ENCODE assay signal across 8 cellular contexts in the genomic region with DNA sequence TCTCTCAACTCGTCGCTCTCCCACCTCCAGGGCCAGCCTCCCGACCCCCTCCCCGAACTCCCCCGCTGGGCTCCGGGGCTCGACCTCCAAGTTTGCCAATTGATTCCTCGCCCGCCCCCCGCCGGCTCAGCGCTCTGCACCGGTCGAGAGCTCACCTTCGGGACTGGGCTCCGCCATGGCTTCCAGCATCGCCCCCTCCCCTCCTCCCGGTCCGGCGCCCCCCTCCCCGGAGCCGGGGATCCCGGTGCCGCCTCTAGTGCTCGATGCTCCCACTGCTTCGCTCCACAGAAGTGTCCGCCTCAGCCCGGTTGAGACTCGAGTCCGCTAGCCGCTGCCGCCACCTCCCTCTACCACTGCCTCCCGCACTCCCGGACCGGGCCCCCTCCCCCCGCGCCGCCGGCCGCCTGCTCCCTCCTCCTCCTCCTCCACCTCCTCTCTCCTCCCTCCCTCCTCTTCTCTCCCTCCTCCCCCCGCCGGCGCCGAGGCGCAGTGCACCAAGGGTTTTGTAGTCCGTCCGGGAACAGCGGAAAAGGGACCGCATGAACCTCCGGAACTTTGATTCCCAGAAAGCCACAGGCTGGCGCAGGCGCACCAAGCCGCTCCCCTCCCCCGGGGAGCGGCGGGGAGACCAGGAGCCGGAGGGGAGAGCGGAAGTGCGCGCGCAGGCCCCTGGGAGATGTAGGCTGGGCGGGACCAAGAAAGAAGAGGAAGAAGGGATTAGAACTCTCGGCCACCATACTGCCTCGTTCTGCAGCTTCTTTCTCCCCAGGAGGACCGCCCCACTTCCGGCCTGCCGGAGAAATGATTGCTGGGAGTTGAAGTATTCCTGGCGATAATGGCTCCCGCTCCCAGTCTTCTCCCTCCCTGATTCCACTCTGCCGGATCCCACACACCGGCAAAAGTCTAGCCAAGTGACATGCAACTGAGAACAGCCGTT. TPM values are rescaled to one million over a fixed set of nuclear protein-coding genes. Genes with fewer than 3 reads are reported as not detected.
A peak's percentile ranks its signal among the peaks of the same experiment; 100 is the strongest.
DNase-seq lines count a peak whose midpoint lies in the region; ATAC-seq lines count a peak whose summit lies in the region.

A gene (minus strand): TSS at position 367 of the 937 bp plus-strand sequence. CDS start 178 bp downstream, at position 189.

- H3K27me3 ChIP-seq in rectal smooth muscle tissue (ENCODE audit: control insufficient read depth, insufficient read depth, low read length) (no peaks in the 10 kb centered on the region), aorta (ENCODE audit: control insufficient read depth in 1 of 2, insufficient read depth in 2 of 2, low read length in 1 of 2) (no peaks in the 10 kb centered on the region)

- 1% methylated on average over 61 to 72 of the region's 72 CpGs for WGBS in aorta, 2 donors

- DNase-seq in NCI-H2081 (lab: John Stamatoyannopoulos, UW) (peak; percentile 94 to 97), T1000 (lab: John Stamatoyannopoulos, UW) (peak; percentile 98), astrocyte of the hippocampus (ENCODE audit: low read depth, low spot score) (peak; percentile 100), hepatic stellate cell (ENCODE audit: low spot score) (peak; percentile 100), aorta (peak; percentile 99)

- H3K9ac ChIP-seq in rectal smooth muscle tissue (ENCODE audit: low read length): peak within 1 kb of the TSS; percentile 81

- ATAC-seq in GM18498 (IDR thresholded peaks at IDR 0.05; ENCODE audit: unreplicated experiment) (peak; percentile 53), HG02973 (IDR thresholded peaks at IDR 0.05; ENCODE audit: unreplicated experiment) (peak; percentile 34), aorta (ENCODE audit: low FRiP score) (peak; percentile 88)

- H3K36me3 ChIP-seq in rectal smooth muscle tissue (ENCODE audit: control insufficient read depth, insufficient read depth, low read length): peaks cover 18% of the 10 kb centered on the region
- no peaks in the 10 kb centered on the region for H3K36me3 ChIP-seq in aorta (ENCODE audit: control insufficient read depth in 1 of 2, insufficient read depth in 2 of 2, low read length in 1 of 2)

- peak within 1 kb of the TSS; percentile 87 for H3K4me3 ChIP-seq in rectal smooth muscle tissue (ENCODE audit: low read length)
- peak within 1 kb of the TSS; percentile 93 to 96 for H3K4me3 ChIP-seq in aorta (ENCODE audit: low read length in 2 of 2)

- H3K27ac ChIP-seq in rectal smooth muscle tissue (ENCODE audit: low read depth, low read length) (peak within 1 kb of the TSS; percentile 90), aorta (ENCODE audit: low read depth in 1 of 2, low read length in 2 of 2) (peak within 1 kb of the TSS; percentile 20 to 66)

- peaks cover 18% of the 10 kb centered on the region for H3K4me1 ChIP-seq in rectal smooth muscle tissue (ENCODE audit: control insufficient read depth, insufficient read depth, low read length)
- peaks cover 0 to 3% of the 10 kb centered on the region in 2 donors for H3K4me1 ChIP-seq in aorta (ENCODE audit: control insufficient read depth in 1 of 2, insufficient read depth in 2 of 2, low read length in 2 of 2)

- intact Hi-C loops in aorta (cut with DNase I): no loop called here

- H3K9me3 ChIP-seq in aorta (ENCODE audit: control insufficient read depth, low read length): no peaks in the 10 kb centered on the region

RNA-seq across cellular contexts. Expression of the gene that starts here (rescaled TPM):
- total RNA-seq in aorta: 10 to 100 TPM; 24.4 to 30.8 TPM
- polyA plus RNA-seq in aorta: 10 to 100 TPM; 19.2 to 28.4 TPM

Comparison
In these comparisons a context has a peak if more than half of its experiments do, and no peak if none do; other contexts are left out.
1. Peak in every context shown above with its lines: DNase-seq, ATAC-seq, H3K4me3 ChIP-seq and H3K27ac ChIP-seq.
2. ATAC-seq: peak in every context shown above with its lines; median percentile 88 in aorta; 53 in GM18498; 34 in HG02973.